ENCODE assay signal across 8 cellular contexts in the genomic region with DNA sequence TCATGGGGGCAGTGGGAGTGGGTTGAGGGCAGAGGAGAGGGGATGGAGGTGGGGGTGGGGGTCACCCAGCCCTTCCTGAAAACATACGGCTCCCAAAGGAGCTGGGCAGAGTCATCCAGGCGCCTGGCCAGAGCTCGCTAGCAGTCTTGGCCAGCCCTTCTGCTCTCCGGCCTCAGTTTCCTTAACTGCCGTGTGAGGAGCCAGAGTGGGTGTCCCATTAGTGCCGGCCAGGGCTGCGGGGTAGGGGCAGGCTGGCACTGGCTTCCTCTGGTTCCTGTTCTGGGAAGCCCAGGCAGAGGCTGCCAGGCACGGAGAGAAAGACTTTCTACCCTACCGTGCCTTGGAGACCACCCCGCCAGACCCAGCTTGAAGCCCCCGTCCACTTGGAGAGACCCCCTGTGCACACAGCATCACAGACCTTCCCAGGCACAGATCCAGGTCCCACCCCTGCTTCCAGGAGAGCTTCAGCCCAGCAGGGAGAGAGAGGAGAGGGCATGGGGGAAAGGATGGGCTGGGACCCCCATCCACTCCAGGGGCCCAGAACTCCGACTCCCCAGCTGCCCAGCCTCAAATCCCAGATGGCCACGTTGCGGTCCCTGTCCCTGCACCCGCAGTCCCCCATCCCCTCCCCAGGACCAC.
DNase-seq lines count a peak whose midpoint lies in the region; ATAC-seq and TF ChIP-seq lines count a peak whose summit lies in the region.

No MANE protein-coding gene starts in this region.

- no peak for ATAC-seq in Panc1

- BruUV-seq in Panc1 (replicated peaks; lab: Mats Ljungman, UMichigan): no TSS peak

- CTCF ChIA-PET in BJ (lab: Yijun Ruan, JAX): interaction anchor here (1.2 to 3.1 kb wide), 6 partner anchors 10 to 383 kb away, joined by 4 to 16 read pairs (median 6); no protein-coding TSS in a partner anchor
- CTCF ChIA-PET in Panc1 (lab: Charles Lee): interaction anchor here (0.6 to 1.1 kb wide), 2 partner anchors 10 to 44 kb away, joined by 4 read pairs; no protein-coding TSS in a partner anchor

- H3K27ac ChIP-seq in Panc1 (ENCODE audit: low read length) (peak overlapping the region; percentile 94), esophagus (ENCODE audit: low read depth in 2 of 2, low read length in 1 of 2) (peak overlapping the region; percentile 44 to 67), ovary (peak overlapping the region; percentile 5 to 83)

- H3K27me3 ChIP-seq in BJ (ENCODE audit: control insufficient read depth, insufficient read depth, low read length) (no peaks in the 10 kb centered on the region), Panc1 (ENCODE audit: control insufficient read depth, insufficient read depth, low read length) (no peaks in the 10 kb centered on the region), esophagus (ENCODE audit: control insufficient read depth in 1 of 2, insufficient read depth in 2 of 2, low read length in 2 of 2) (no peaks in the 10 kb centered on the region), ovary (no peaks in the 10 kb centered on the region)

- TF ChIP-seq POLR2A in ovary (IDR thresholded peaks at IDR 0.05): no peak

- intact Hi-C loops in Panc1 (cut with micrococcal nuclease; ENCODE audit: unreplicated experiment) (loop anchor here (10.0 kb wide), 1 partner anchor 297 kb away; no protein-coding TSS in a partner anchor), ovary (cut with DNase I) (loop anchor here in 1 of 4 donors (10.0 kb wide), 1 partner anchor 177 kb away; a partner anchor contains a TSS)

- H3K4me3 ChIP-seq in BJ (ENCODE audit: low read depth, low read length) (peak overlapping the region; percentile 93), Panc1 (ENCODE audit: low read depth in 2 of 2, low read length in 2 of 2) (peak overlapping the region; percentile 72 to 86), esophagus (ENCODE audit: low read depth in 1 of 2, low read length in 2 of 2) (peak overlapping the region; percentile 2 to 24), ovary (peak overlapping the region; percentile 47)

- TF ChIP-seq CTCF in BJ (IDR thresholded peaks at IDR 0.05; ENCODE audit: insufficient read depth, low read depth, low read length) (no peak), Panc1 (IDR thresholded peaks at IDR 0.05) (no peak), ovary (IDR thresholded peaks at IDR 0.05) (no peak)

- DNase-seq in BJ (ENCODE audit: low read depth) (no peak), Panc1 (ENCODE audit: low read depth, low spot score) (no peak), ovary (peak in 2 of 5 donors; percentile 61 to 65), middle frontal gyrus (ENCODE audit: extremely low spot score, low spot score) (no peak), NAMALWA (ENCODE audit: low spot score) (no peak), NCI-H2107 (lab: John Stamatoyannopoulos, UW) (no peak)
- DNase-seq in activated CD8-positive, alpha-beta memory T cell treated with anti-CD3 and anti-CD28 coated beads, Interleukin-2, amount 50 U/mL, for 4 hours: no peak

- peaks cover 12% of the 10 kb centered on the region for H3K36me3 ChIP-seq in BJ (ENCODE audit: control insufficient read depth, insufficient read depth, low read length)
- peaks cover 5% of the 10 kb centered on the region; the same call in 1 of the 2 replicates for H3K36me3 ChIP-seq in Panc1 (ENCODE audit: control insufficient read depth, insufficient read depth, low read length)
- H3K36me3 ChIP-seq in esophagus (ENCODE audit: control insufficient read depth in 2 of 2, insufficient read depth in 2 of 2, low read length in 1 of 2): peaks cover 0 to 20% of the 10 kb centered on the region in 2 donors
- no peaks in the 10 kb centered on the region for H3K36me3 ChIP-seq in ovary

- TF ChIP-seq EP300 in ovary (IDR thresholded peaks at IDR 0.05): no peak

- H3K9me3 ChIP-seq in Panc1 (ENCODE audit: control insufficient read depth, insufficient read depth, low read depth, low read length) (no peaks in the 10 kb centered on the region), esophagus (ENCODE audit: control insufficient read depth in 2 of 2, insufficient read depth in 1 of 2, low read depth in 1 of 2, low read length in 1 of 2) (no peaks in the 10 kb centered on the region), ovary (no peaks in the 10 kb centered on the region)

- in situ Hi-C loops in Panc1 (cut with HindIII; ENCODE audit: low pct_unique_long_range_greater_than_20kb, low sequenced_read_pairs): no loop called here

- H3K4me1 ChIP-seq in Panc1 (ENCODE audit: control insufficient read depth, insufficient read depth, low read length) (peaks cover 73% of the 10 kb centered on the region), esophagus (ENCODE audit: control insufficient read depth in 2 of 2, insufficient read depth in 2 of 2, low read length in 1 of 2) (peaks cover 9 to 13% of the 10 kb centered on the region in 2 donors), ovary (ENCODE audit: insufficient read depth) (peaks cover 19% of the 10 kb centered on the region)

- POLR2A ChIA-PET in BJ (lab: Charles Lee): interaction anchor here (0.6 to 0.9 kb wide), 4 partner anchors 8 to 120 kb away, joined by 3 to 6 read pairs (median 4); no protein-coding TSS in a partner anchor
- POLR2A ChIA-PET in Panc1 (lab: Charles Lee): interaction anchor here (0.5 to 0.6 kb wide), 3 partner anchors 36 to 517 kb away, joined by 3 to 5 read pairs (median 3); no protein-coding TSS in a partner anchor

- 61 to 62% methylated on average over 14 to 15 of the region's 15 CpGs for WGBS in esophagus, 2 donors
- WGBS in ovary, 3 donors: 37 to 46% (median 38%) methylated on average over 15 of the region's 15 CpGs

Comparison
In these comparisons a context has a peak if more than half of its experiments do, and no peak if none do; other contexts are left out.
1. H3K4me3 ChIP-seq: peak in every context shown above with its lines; median percentile 93 in BJ; 79 in Panc1; 47 in ovary; 13 in esophagus.
2. H3K27ac ChIP-seq: peak in every context shown above with its lines; median percentile 94 in Panc1; 56 in esophagus; 44 in ovary.